Comparison of ENCODE assay signal across 1 cellular context in genomic region chr2:174546519-174547506, GRCh38.
A peak's percentile ranks its signal among the peaks of the same experiment; 100 is the strongest.
TF ChIP-seq lines count a peak whose summit lies in the region.

No MANE protein-coding gene starts in this region.

TF ChIP-seq in K562, 482 proteins besides CTCF, POLR2A, EP300 and RAD21 (continued from another document):
- TF ChIP-seq ZBTB11 (CRISPR knock-in tag; IDR thresholded peaks at IDR 0.05) (0 out of 6 replicates have a peak, but pooled peaks of 1 of the 3 experiments have one; percentile 39), NR3C1 (CRISPR knock-in tag; IDR thresholded peaks at IDR 0.05) (no peak), CC2D1A (IDR thresholded peaks at IDR 0.05) (peak; percentile 63; the same call in 1 of the 2 replicates), ZNF274 (IDR thresholded peaks at IDR 0.05; ENCODE audit: borderline replicate concordance, low read depth, low read length) (no peak), GTF2A2 (tag; IDR thresholded peaks at IDR 0.05) (no peak), ARID4B (CRISPR knock-in tag; IDR thresholded peaks at IDR 0.05) (no peak; the same call in 1 of the 2 replicates), ARID2 (IDR thresholded peaks at IDR 0.05) (0 out of 2 replicates have a peak, but pooled peaks have one; percentile 24), SETDB1 (IDR thresholded peaks at IDR 0.05; ENCODE audit: low read length) (no peak), MAZ (CRISPR knock-in tag; conservative IDR thresholded peaks at IDR 0.05 in 1 of 2, IDR thresholded peaks at IDR 0.05 in 1 of 2) (peak in 1 of 2 experiments; percentile 36; a peak in 1 of 4 replicates), SMARCA4 (IDR thresholded peaks at IDR 0.05) (0 out of 2 replicates have a peak, but pooled peaks have one; percentile 9), E2F6 (IDR thresholded peaks at IDR 0.05; ENCODE audit: borderline replicate concordance in 1 of 2, extremely low read depth in 1 of 2, insufficient read depth in 1 of 2, insufficient read length in 1 of 2, low read depth in 1 of 2, low read length in 1 of 2, poor library complexity in 1 of 2, severe bottlenecking in 1 of 2) (peak; percentile 16 to 21), TEAD4 (IDR thresholded peaks at IDR 0.05; ENCODE audit: low read length) (peak; percentile 16; the same call in 1 of the 2 replicates), TEAD4 (CRISPR knock-in tag; IDR thresholded peaks at IDR 0.05; ENCODE audit: borderline replicate concordance) (no peak), HNRNPK (IDR thresholded peaks at IDR 0.05; ENCODE audit: low read depth, low read length, poor library complexity, severe bottlenecking) (no peak), TEAD1 (CRISPR knock-in tag; IDR thresholded peaks at IDR 0.05) (peak in 1 of 2 experiments; percentile 57; a peak in 1 of 4 replicates), EHMT2 (IDR thresholded peaks at IDR 0.05) (peak; percentile 84), GABPB1 (CRISPR knock-in tag; IDR thresholded peaks at IDR 0.05) (peak; percentile 32; the same call in 1 of the 2 replicates), ZNF311 (CRISPR knock-in tag; IDR thresholded peaks at IDR 0.05) (0 out of 2 replicates have a peak, but pooled peaks have one; percentile 40), EP400 (IDR thresholded peaks at IDR 0.05) (peak; percentile 36; the same call in 1 of the 2 replicates)
